In the genomic region with DNA sequence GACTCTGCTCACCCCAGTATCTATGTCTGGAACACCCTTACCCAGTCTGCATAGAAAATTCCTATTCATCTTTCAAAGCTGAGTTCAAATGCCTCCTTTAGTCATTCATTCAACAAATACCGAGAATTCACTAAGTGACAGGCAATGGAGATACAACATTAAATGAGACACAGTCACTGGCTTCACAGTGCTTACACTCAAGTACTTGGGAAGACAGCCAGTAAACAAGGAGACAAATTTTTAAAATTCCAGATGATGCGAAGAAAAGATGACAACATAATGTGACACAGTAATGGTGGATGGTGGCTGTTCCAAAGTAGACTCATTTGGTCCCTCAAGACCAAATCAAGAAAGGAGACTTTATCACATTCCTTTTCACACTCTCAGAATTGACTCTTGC, we compare ENCODE assay signal across 28 cellular contexts.
"Had no signal": no experiment of that assay in that cellular context is flagged by ENCODE, and none has a peak within 500 bp of the region (broad histone marks: within the 10 kb centered on the region; RNA-seq: fewer than 3 reads in every experiment).

No MANE protein-coding gene starts in this region.

- H3K27ac Mint-ChIP-seq: activated CD4-positive, alpha-beta memory T cell treated with anti-CD3 and anti-CD28 coated beads for 36 hours; activated CD4-positive, alpha-beta T cell treated with anti-CD3 and anti-CD28 coated beads, Interleukin-2, amount 10 ng/mL, durations not matched to agents 24 days and 14 days; activated naive CD4-positive, alpha-beta T cell treated with anti-CD3 and anti-CD28 coated beads, Interleukin-2, amount 50 U/mL, for 72 hours; activated T-cell treated with anti-CD3 and anti-CD28 coated beads, Interleukin-2, amount 50 U/mL, for 24 hours; natural killer cell treated with Interleukin-12 subunit alpha and Interleukin-12 subunit beta and Interleukin-15 and Interleukin-18, amount 100 ng/mL, for 72 hours; progenitor cell of endocrine pancreas; stimulated activated memory B cell treated with anti-CD40 and anti-IgM and Interleukin-4, amounts not matched to agents 10 μg/mL and 1 μg/mL and 100 μg/mL, for 72 hours; stimulated activated naive CD8-positive, alpha-beta T cell treated with anti-CD3 and anti-CD28 coated beads, Interleukin-15, amount 100 ng/mL, for 72 hours had no signal

- H3K4me1 ChIP-seq: colonic mucosa had no signal

- H3K9me3 ChIP-seq: colonic mucosa, esophagus squamous epithelium, mucosa of descending colon, right lobe of liver, upper lobe of left lung, vagina had no signal

- H3K27ac ChIP-seq: colonic mucosa, epithelial cell of prostate, esophagus squamous epithelium, right lobe of liver, upper lobe of left lung, vagina, WERI-Rb-1 had no signal

- H3K4me1 Mint-ChIP-seq: activated CD4-positive, alpha-beta T cell treated with anti-CD3 and anti-CD28 coated beads, Interleukin-2, amount 10 ng/mL, durations not matched to agents 24 days and 14 days; stimulated activated memory B cell treated with anti-CD40 and anti-IgM and Interleukin-4, amounts not matched to agents 10 μg/mL and 1 μg/mL and 100 μg/mL, for 72 hours; stimulated activated naive CD8-positive, alpha-beta T cell treated with anti-CD3 and anti-CD28 coated beads, Interleukin-15, amount 100 ng/mL, for 72 hours had no signal

- H3K36me3 Mint-ChIP-seq: activated CD4-positive, alpha-beta memory T cell treated with anti-CD3 and anti-CD28 coated beads for 36 hours; activated naive CD4-positive, alpha-beta T cell treated with anti-CD3 and anti-CD28 coated beads, Interleukin-2, amount 50 U/mL, for 72 hours; natural killer cell treated with Interleukin-12 subunit alpha and Interleukin-12 subunit beta and Interleukin-15 and Interleukin-18, amount 100 ng/mL, for 72 hours; stimulated activated memory B cell treated with anti-CD40 and anti-IgM and Interleukin-4, amounts not matched to agents 10 μg/mL and 1 μg/mL and 100 μg/mL, for 72 hours had no signal

- H3K4me3 ChIP-seq: colonic mucosa, esophagus squamous epithelium, mucosa of descending colon, right lobe of liver, skin epidermis, upper lobe of left lung, vagina had no signal

- H3K36me3 ChIP-seq: colonic mucosa, esophagus squamous epithelium, right lobe of liver, upper lobe of left lung, vagina, WERI-Rb-1 had no signal

- H3K4me3 Mint-ChIP-seq: activated CD4-positive, alpha-beta memory T cell treated with anti-CD3 and anti-CD28 coated beads for 36 hours; activated CD4-positive, alpha-beta T cell treated with anti-CD3 and anti-CD28 coated beads, Interleukin-2, amount 10 ng/mL, durations not matched to agents 24 days and 14 days; activated T-cell treated with anti-CD3 and anti-CD28 coated beads, Interleukin-2, amount 50 U/mL, for 24 hours; natural killer cell treated with Interleukin-12 subunit alpha and Interleukin-12 subunit beta and Interleukin-15 and Interleukin-18, amount 100 ng/mL, for 72 hours; stimulated activated memory B cell treated with anti-CD40 and anti-IgM and Interleukin-4, amounts not matched to agents 10 μg/mL and 1 μg/mL and 100 μg/mL, for 72 hours; stimulated activated naive CD8-positive, alpha-beta T cell treated with anti-CD3 and anti-CD28 coated beads, Interleukin-15, amount 100 ng/mL, for 72 hours had no signal

- H3K27me3 ChIP-seq: colonic mucosa, esophagus squamous epithelium, right lobe of liver, upper lobe of left lung, vagina had no signal

- H3K9me3 Mint-ChIP-seq: activated CD4-positive, alpha-beta memory T cell treated with anti-CD3 and anti-CD28 coated beads for 36 hours; activated CD4-positive, alpha-beta T cell treated with anti-CD3 and anti-CD28 coated beads, Interleukin-2, amount 10 ng/mL, durations not matched to agents 24 days and 14 days; activated naive CD4-positive, alpha-beta T cell treated with anti-CD3 and anti-CD28 coated beads, Interleukin-2, amount 50 U/mL, for 72 hours; activated T-cell treated with anti-CD3 and anti-CD28 coated beads, Interleukin-2, amount 50 U/mL, for 24 hours; natural killer cell treated with Interleukin-12 subunit alpha and Interleukin-12 subunit beta and Interleukin-15 and Interleukin-18, amount 100 ng/mL, for 72 hours; stimulated activated memory B cell treated with anti-CD40 and anti-IgM and Interleukin-4, amounts not matched to agents 10 μg/mL and 1 μg/mL and 100 μg/mL, for 72 hours; stimulated activated naive CD8-positive, alpha-beta T cell treated with anti-CD3 and anti-CD28 coated beads, Interleukin-15, amount 100 ng/mL, for 72 hours had no signal

- DNase-seq: activated CD4-positive, alpha-beta memory T cell treated with anti-CD3 and anti-CD28 coated beads for 36 hours; activated CD4-positive, alpha-beta T cell treated with anti-CD3 and anti-CD28 coated beads, Interleukin-2, amount 10 ng/mL, durations not matched to agents 24 days and 14 days; activated CD4-positive, CD25-positive, alpha-beta regulatory T cell treated with anti-CD3 and anti-CD28 coated beads, Interleukin-2, amount 50 U/mL, for 72 hours; activated CD8-positive, alpha-beta memory T cell treated with anti-CD3 and anti-CD28 coated beads, Interleukin-2, amount 50 U/mL, for 48 hours; activated gamma-delta T cell; activated T-cell treated with anti-CD3 and anti-CD28 coated beads, Interleukin-2, amount 50 U/mL, for 24 hours; cerebellar nuclear complex; colonic mucosa; effector CD8-positive, alpha-beta T cell; esophagus squamous epithelium; islet precursor cell; left cardiac atrium; left ventricle myocardium superior; mucosa of descending colon; right lobe of liver; stimulated activated CD4-positive, alpha-beta T cell treated with anti-CD3 and anti-CD28 coated beads, Interleukin-4, amount 100 ng/mL, for 4 hours; stimulated activated CD8-positive, alpha-beta memory T cell treated with anti-CD3 and anti-CD28 coated beads, Interleukin-4, amount 100 ng/mL, for 48 hours; stimulated activated naive CD8-positive, alpha-beta T cell treated with anti-CD3 and anti-CD28 coated beads, Interleukin-15, amount 100 ng/mL, for 72 hours; substantia nigra; upper lobe of left lung; WERI-Rb-1 had no signal
